ENCODE assay signal across 9 cellular contexts in genomic region chr1:64675718-64676345, GRCh38.
DNase-seq lines count a peak whose midpoint lies in the region; ATAC-seq, FAIRE-seq and TF ChIP-seq lines count a peak whose summit lies in the region.
"Had no signal": no experiment of that assay in that cellular context is flagged by ENCODE, and none has a peak within 500 bp of the region (broad histone marks: within the 10 kb centered on the region; RNA-seq: fewer than 3 reads in every experiment).

No MANE protein-coding gene starts in this region.

- no peak overlapping the region for H2AFZ ChIP-seq in GM12878 (ENCODE audit: control insufficient read depth, low read depth, low read length)

- no peaks in the 10 kb centered on the region for H3K4me1 Mint-ChIP-seq in activated T-helper 17 cell treated with anti-CD3 and anti-CD28 coated beads, Interleukin-2, amount 50 U/mL, for 72 hours
- H3K4me1 Mint-ChIP-seq: IgD-negative memory B cell had no signal

- BruUV-seq in GM12878 (replicated peaks; lab: Mats Ljungman, UMichigan): no TSS peak

- H3K36me3 ChIP-seq in GM12878 (ENCODE audit: control insufficient read depth in 2 of 2, insufficient read depth in 2 of 2, low read length in 1 of 2) (no peaks in the 10 kb centered on the region), lower lobe of right lung (peaks cover 39% of the 10 kb centered on the region)

- peaks cover 3% of the 10 kb centered on the region for H3K27me3 ChIP-seq in HL-60 (ENCODE audit: insufficient read depth, poor library complexity, severe bottlenecking)
- H3K27me3 ChIP-seq in GM12878 (replicated peaks in 1 of 2; ENCODE audit: control insufficient read depth in 2 of 2, insufficient read depth in 2 of 2, low read length in 1 of 2): no peaks in the 10 kb centered on the region
- H3K27me3 ChIP-seq in lower lobe of right lung (ENCODE audit: low read depth): no peaks in the 10 kb centered on the region

- H3K9ac ChIP-seq in GM12878 (ENCODE audit: control insufficient read depth, insufficient read depth, low read length): no peak overlapping the region

- H3K4me2 ChIP-seq in GM12878 (ENCODE audit: control insufficient read depth, insufficient read depth): no peak overlapping the region

- H3K9me3 Mint-ChIP-seq in activated T-helper 17 cell treated with anti-CD3 and anti-CD28 coated beads, Interleukin-2, amount 50 U/mL, for 72 hours: no peaks in the 10 kb centered on the region
- H3K9me3 Mint-ChIP-seq: IgD-negative memory B cell had no signal

- peak; percentile 46 for DNase-seq in ELR (ENCODE audit: low read depth)
- no peak for DNase-seq in HL-60 (ENCODE audit: low read depth in 1 of 2, low spot score in 1 of 2)
- DNase-seq in GM12878 (ENCODE audit: low read depth, low spot score): no peak
- DNase-seq in lower lobe of right lung: no peak
- DNase-seq in DMS79 (lab: John Stamatoyannopoulos, UW): no peak
- DNase-seq in substantia nigra (lab: John Stamatoyannopoulos, UW): no peak

- H3K27ac ChIP-seq in HL-60 (replicated peaks): no peak overlapping the region
- no peak overlapping the region for H3K27ac ChIP-seq in GM12878 (ENCODE audit: control insufficient read depth, insufficient read depth)
- H3K27ac ChIP-seq in lower lobe of right lung: no peak overlapping the region
- H3K27ac ChIP-seq in substantia nigra (ENCODE audit: low read depth, low read length, poor library complexity, severe bottlenecking): no peak overlapping the region

- intact Hi-C loops in GM12878 (cut with micrococcal nuclease; ENCODE audit: unreplicated experiment) (loop anchor here (1.0 kb wide), 1 partner anchor 407 kb away; no protein-coding TSS in a partner anchor), lower lobe of right lung (cut with DNase I) (no loop called here)

- no peak for TF ChIP-seq EP300 in GM12878 (IDR thresholded peaks at IDR 0.05; ENCODE audit: borderline replicate concordance in 1 of 2, control insufficient read depth in 1 of 2, low read depth in 2 of 2, low read length in 2 of 2)

- no peak overlapping the region for H3K27ac Mint-ChIP-seq in activated T-helper 17 cell treated with anti-CD3 and anti-CD28 coated beads, Interleukin-2, amount 50 U/mL, for 72 hours
- H3K27ac Mint-ChIP-seq: IgD-negative memory B cell had no signal

- ATAC-seq in GM12878 (peak; percentile 40; the same call in 1 of the 3 replicates), lower lobe of right lung (no peak), GM19467 (IDR thresholded peaks at IDR 0.05; ENCODE audit: unreplicated experiment) (no peak)
- no peak for ATAC-seq in activated T-helper 17 cell treated with anti-CD3 and anti-CD28 coated beads, Interleukin-2, amount 50 U/mL, for 72 hours (replicated peaks)

- peak; percentile 69 for FAIRE-seq in GM12878 (lab: Jason Lieb, UNC)

- H3K4me3 Mint-ChIP-seq in activated T-helper 17 cell treated with anti-CD3 and anti-CD28 coated beads, Interleukin-2, amount 50 U/mL, for 72 hours: no peak overlapping the region
- H3K4me3 Mint-ChIP-seq: IgD-negative memory B cell had no signal

- RAD21 ChIA-PET in GM12878 (lab: Charles Lee; ENCODE audit: unreplicated experiment): interaction anchor here (1.5 to 2.2 kb wide), 2 partner anchors 8 to 406 kb away, joined by 3 to 10 read pairs; no protein-coding TSS in a partner anchor

- H3K79me2 ChIP-seq in GM12878 (ENCODE audit: control insufficient read depth, insufficient read depth, low read length): no peaks in the 10 kb centered on the region

- SMC1A ChIA-PET in GM12878 (lab: Charles Lee; ENCODE audit: uncharacterized antibody, unreplicated experiment): interaction anchor here (0.5 to 1.2 kb wide), 5 partner anchors 10 to 1351 kb away, joined by 3 to 6 read pairs (median 3); no protein-coding TSS in a partner anchor

- in situ Hi-C loops in GM12878 (cut with MboI): loop anchor here (25.0 kb wide), 1 partner anchor 361 kb away; no protein-coding TSS in a partner anchor

- TF ChIP-seq RAD21 in GM12878 (IDR thresholded peaks at IDR 0.05; ENCODE audit: insufficient read depth, low read depth, low read length): peak; percentile 36

- H3K36me3 Mint-ChIP-seq in activated T-helper 17 cell treated with anti-CD3 and anti-CD28 coated beads, Interleukin-2, amount 50 U/mL, for 72 hours (ENCODE audit: low read depth): no peaks in the 10 kb centered on the region
- H3K36me3 Mint-ChIP-seq: IgD-negative memory B cell had no signal

- TF ChIP-seq CTCF in HL-60 (IDR thresholded peaks at IDR 0.05; ENCODE audit: insufficient read depth, low read length): peak; percentile 48
- TF ChIP-seq CTCF in GM12878 (IDR thresholded peaks at IDR 0.05 in 2 of 3, conservative IDR thresholded peaks at IDR 0.05 in 1 of 3; ENCODE audit: control insufficient read depth in 2 of 3, extremely low read depth in 1 of 3, insufficient read depth in 1 of 3, low read depth in 3 of 3, low read length in 3 of 3): peak; percentile 43 to 66 (median 47)
- peak; percentile 72 for TF ChIP-seq CTCF in lower lobe of right lung (IDR thresholded peaks at IDR 0.05)

- H3K4me3 ChIP-seq in HL-60 (replicated peaks; ENCODE audit: insufficient read depth, low read length) (no peak overlapping the region), GM12878 (no peak overlapping the region), lower lobe of right lung (no peak overlapping the region)

- H4K20me1 ChIP-seq in GM12878 (ENCODE audit: control insufficient read depth, insufficient read depth): no peaks in the 10 kb centered on the region

- TF ChIP-seq POLR2A in GM12878 (IDR thresholded peaks at IDR 0.05; ENCODE audit: low read depth, low read length): no peak

- POLR2A ChIA-PET in GM12878 (lab: Charles Lee): no interaction called here

- CTCF ChIA-PET in GM12878 (lab: Yijun Ruan, JAX): interaction anchor here (0.6 to 5.2 kb wide), 10 partner anchors 11 to 406 kb away, joined by 3 to 40 read pairs (median 5); no protein-coding TSS in a partner anchor

- H3K9me3 ChIP-seq in GM12878 (replicated peaks; ENCODE audit: control insufficient read depth, insufficient read depth, low read length) (no peaks in the 10 kb centered on the region), lower lobe of right lung (no peaks in the 10 kb centered on the region)

- no peaks in the 10 kb centered on the region for H3K27me3 Mint-ChIP-seq in activated T-helper 17 cell treated with anti-CD3 and anti-CD28 coated beads, Interleukin-2, amount 50 U/mL, for 72 hours

- H3K4me1 ChIP-seq in GM12878 (ENCODE audit: control insufficient read depth, insufficient read depth, low read length) (no peaks in the 10 kb centered on the region), lower lobe of right lung (peaks cover 4% of the 10 kb centered on the region)

- 24% methylated on average over 4 of the region's 4 CpGs for WGBS in GM12878 (ENCODE audit: insufficient coverage, insufficient replicate concordance, low lambda C conversion rate, missing lambda C conversion rate)

TF ChIP-seq in GM12878, 131 proteins besides CTCF, POLR2A, EP300 and RAD21:
- TF ChIP-seq SMC3 (IDR thresholded peaks at IDR 0.05; ENCODE audit: borderline replicate concordance, low read length): peak; percentile 45
- no peak for TF ChIP-seq TCF12 (IDR thresholded peaks at IDR 0.05; ENCODE audit: low read depth, low read length)
